1 cellular context compared by ENCODE assay signal in genomic region chr16:69465083-69465721, GRCh38.
TF ChIP-seq lines count a peak whose summit lies in the region.

No MANE protein-coding gene starts in this region.

TF ChIP-seq in HepG2, 621 proteins besides CTCF, POLR2A, EP300 and RAD21 (continued from another document and continues in another):
- TF ChIP-seq, protein P1, sequence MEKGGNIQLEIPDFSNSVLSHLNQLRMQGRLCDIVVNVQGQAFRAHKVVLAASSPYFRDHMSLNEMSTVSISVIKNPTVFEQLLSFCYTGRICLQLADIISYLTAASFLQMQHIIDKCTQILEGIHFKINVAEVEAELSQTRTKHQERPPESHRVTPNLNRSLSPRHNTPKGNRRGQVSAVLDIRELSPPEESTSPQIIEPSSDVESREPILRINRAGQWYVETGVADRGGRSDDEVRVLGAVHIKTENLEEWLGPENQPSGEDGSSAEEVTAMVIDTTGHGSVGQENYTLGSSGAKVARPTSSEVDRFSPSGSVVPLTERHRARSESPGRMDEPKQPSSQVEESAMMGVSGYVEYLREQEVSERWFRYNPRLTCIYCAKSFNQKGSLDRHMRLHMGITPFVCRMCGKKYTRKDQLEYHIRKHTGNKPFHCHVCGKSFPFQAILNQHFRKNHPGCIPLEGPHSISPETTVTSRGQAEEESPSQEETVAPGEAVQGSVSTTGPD (CRISPR knock-in tag; IDR thresholded peaks at IDR 0.05), result no peak
- TF ChIP-seq TBX2 (CRISPR knock-in tag; IDR thresholded peaks at IDR 0.05; ENCODE audit: borderline replicate concordance), result peak; percentile 37; the same call in 1 of the 2 replicates
- no peak for TF ChIP-seq ZNF788 (CRISPR knock-in tag; IDR thresholded peaks at IDR 0.05; ENCODE audit: borderline replicate concordance)
- no peak for TF ChIP-seq HMGA1 (CRISPR knock-in tag; conservative IDR thresholded peaks at IDR 0.05)
- no peak for TF ChIP-seq ZNF547 (CRISPR knock-in tag; IDR thresholded peaks at IDR 0.05)
- TF ChIP-seq, protein P2, sequence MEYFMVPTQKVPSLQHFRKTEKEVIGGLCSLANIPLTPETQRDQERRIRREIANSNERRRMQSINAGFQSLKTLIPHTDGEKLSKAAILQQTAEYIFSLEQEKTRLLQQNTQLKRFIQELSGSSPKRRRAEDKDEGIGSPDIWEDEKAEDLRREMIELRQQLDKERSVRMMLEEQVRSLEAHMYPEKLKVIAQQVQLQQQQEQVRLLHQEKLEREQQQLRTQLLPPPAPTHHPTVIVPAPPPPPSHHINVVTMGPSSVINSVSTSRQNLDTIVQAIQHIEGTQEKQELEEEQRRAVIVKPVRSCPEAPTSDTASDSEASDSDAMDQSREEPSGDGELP (IDR thresholded peaks at IDR 0.05; ENCODE audit: borderline replicate concordance, low read depth), result peak; percentile 28; the same call in 1 of the 2 replicates
- no peak for TF ChIP-seq DPF2 (CRISPR knock-in tag; IDR thresholded peaks at IDR 0.05; ENCODE audit: borderline replicate concordance, low read depth)
- TF ChIP-seq ELF4 (CRISPR knock-in tag; IDR thresholded peaks at IDR 0.05; ENCODE audit: borderline replicate concordance), result no peak
- 0 out of 2 replicates have a peak, but pooled peaks have one; percentile 28 for TF ChIP-seq ARNT2 (CRISPR knock-in tag; IDR thresholded peaks at IDR 0.05; ENCODE audit: low read depth)
- TF ChIP-seq CBX1 (IDR thresholded peaks at IDR 0.05; ENCODE audit: low read depth), result no peak
- no peak for TF ChIP-seq FIP1L1 (IDR thresholded peaks at IDR 0.05; ENCODE audit: borderline replicate concordance, insufficient read depth, low read depth, low read length)
- TF ChIP-seq AKAP8 (CRISPR knock-in tag; IDR thresholded peaks at IDR 0.05), result no peak
- no peak for TF ChIP-seq ATRX (CRISPR knock-in tag; IDR thresholded peaks at IDR 0.05; ENCODE audit: borderline replicate concordance)
- TF ChIP-seq ZNF570 (CRISPR knock-in tag; IDR thresholded peaks at IDR 0.05; ENCODE audit: borderline replicate concordance), result no peak
- no peak for TF ChIP-seq ZFP1 (CRISPR knock-in tag; IDR thresholded peaks at IDR 0.05)
- TF ChIP-seq, protein P3, sequence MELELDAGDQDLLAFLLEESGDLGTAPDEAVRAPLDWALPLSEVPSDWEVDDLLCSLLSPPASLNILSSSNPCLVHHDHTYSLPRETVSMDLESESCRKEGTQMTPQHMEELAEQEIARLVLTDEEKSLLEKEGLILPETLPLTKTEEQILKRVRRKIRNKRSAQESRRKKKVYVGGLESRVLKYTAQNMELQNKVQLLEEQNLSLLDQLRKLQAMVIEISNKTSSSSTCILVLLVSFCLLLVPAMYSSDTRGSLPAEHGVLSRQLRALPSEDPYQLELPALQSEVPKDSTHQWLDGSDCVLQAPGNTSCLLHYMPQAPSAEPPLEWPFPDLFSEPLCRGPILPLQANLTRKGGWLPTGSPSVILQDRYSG (CRISPR knock-in tag; IDR thresholded peaks at IDR 0.05), result no peak
- TF ChIP-seq FOXA1 (IDR thresholded peaks at IDR 0.05), result no peak
- TF ChIP-seq FOXA1 (CRISPR knock-in tag; IDR thresholded peaks at IDR 0.05), result peak; percentile 60
- TF ChIP-seq KLF9 (CRISPR knock-in tag; IDR thresholded peaks at IDR 0.05; ENCODE audit: low read depth), result 0 out of 2 replicates have a peak, but pooled peaks have one; percentile 29
- TF ChIP-seq ZNF746 (CRISPR knock-in tag; IDR thresholded peaks at IDR 0.05), result no peak
- no peak for TF ChIP-seq YEATS2 (CRISPR knock-in tag; IDR thresholded peaks at IDR 0.05; ENCODE audit: borderline replicate concordance)
- TF ChIP-seq CENPT (CRISPR knock-in tag; IDR thresholded peaks at IDR 0.05; ENCODE audit: low read depth), result no peak
- no peak for TF ChIP-seq CENPBD1 (CRISPR knock-in tag; IDR thresholded peaks at IDR 0.05; ENCODE audit: borderline replicate concordance, low read depth)
- no peak for TF ChIP-seq SKI (IDR thresholded peaks at IDR 0.05; ENCODE audit: partially characterized antibody)
- TF ChIP-seq CBX2 (IDR thresholded peaks at IDR 0.05; ENCODE audit: low read depth, low read length), result no peak
- TF ChIP-seq CBX2 (CRISPR knock-in tag; IDR thresholded peaks at IDR 0.05; ENCODE audit: low read depth), result no peak
- TF ChIP-seq GFI1 (CRISPR knock-in tag; IDR thresholded peaks at IDR 0.05; ENCODE audit: borderline replicate concordance), result no peak
- no peak for TF ChIP-seq ADNP (CRISPR knock-in tag; IDR thresholded peaks at IDR 0.05)
- TF ChIP-seq ARNTL (CRISPR knock-in tag; IDR thresholded peaks at IDR 0.05), result no peak
- no peak for TF ChIP-seq NFKBIZ (CRISPR knock-in tag; IDR thresholded peaks at IDR 0.05)
- TF ChIP-seq, protein P4, sequence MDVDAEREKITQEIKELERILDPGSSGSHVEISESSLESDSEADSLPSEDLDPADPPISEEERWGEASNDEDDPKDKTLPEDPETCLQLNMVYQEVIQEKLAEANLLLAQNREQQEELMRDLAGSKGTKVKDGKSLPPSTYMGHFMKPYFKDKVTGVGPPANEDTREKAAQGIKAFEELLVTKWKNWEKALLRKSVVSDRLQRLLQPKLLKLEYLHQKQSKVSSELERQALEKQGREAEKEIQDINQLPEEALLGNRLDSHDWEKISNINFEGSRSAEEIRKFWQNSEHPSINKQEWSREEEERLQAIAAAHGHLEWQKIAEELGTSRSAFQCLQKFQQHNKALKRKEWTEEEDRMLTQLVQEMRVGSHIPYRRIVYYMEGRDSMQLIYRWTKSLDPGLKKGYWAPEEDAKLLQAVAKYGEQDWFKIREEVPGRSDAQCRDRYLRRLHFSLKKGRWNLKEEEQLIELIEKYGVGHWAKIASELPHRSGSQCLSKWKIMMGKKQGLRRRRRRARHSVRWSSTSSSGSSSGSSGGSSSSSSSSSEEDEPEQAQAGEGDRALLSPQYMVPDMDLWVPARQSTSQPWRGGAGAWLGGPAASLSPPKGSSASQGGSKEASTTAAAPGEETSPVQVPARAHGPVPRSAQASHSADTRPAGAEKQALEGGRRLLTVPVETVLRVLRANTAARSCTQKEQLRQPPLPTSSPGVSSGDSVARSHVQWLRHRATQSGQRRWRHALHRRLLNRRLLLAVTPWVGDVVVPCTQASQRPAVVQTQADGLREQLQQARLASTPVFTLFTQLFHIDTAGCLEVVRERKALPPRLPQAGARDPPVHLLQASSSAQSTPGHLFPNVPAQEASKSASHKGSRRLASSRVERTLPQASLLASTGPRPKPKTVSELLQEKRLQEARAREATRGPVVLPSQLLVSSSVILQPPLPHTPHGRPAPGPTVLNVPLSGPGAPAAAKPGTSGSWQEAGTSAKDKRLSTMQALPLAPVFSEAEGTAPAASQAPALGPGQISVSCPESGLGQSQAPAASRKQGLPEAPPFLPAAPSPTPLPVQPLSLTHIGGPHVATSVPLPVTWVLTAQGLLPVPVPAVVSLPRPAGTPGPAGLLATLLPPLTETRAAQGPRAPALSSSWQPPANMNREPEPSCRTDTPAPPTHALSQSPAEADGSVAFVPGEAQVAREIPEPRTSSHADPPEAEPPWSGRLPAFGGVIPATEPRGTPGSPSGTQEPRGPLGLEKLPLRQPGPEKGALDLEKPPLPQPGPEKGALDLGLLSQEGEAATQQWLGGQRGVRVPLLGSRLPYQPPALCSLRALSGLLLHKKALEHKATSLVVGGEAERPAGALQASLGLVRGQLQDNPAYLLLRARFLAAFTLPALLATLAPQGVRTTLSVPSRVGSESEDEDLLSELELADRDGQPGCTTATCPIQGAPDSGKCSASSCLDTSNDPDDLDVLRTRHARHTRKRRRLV (CRISPR knock-in tag; IDR thresholded peaks at IDR 0.05), result no peak
- TF ChIP-seq, protein P5, sequence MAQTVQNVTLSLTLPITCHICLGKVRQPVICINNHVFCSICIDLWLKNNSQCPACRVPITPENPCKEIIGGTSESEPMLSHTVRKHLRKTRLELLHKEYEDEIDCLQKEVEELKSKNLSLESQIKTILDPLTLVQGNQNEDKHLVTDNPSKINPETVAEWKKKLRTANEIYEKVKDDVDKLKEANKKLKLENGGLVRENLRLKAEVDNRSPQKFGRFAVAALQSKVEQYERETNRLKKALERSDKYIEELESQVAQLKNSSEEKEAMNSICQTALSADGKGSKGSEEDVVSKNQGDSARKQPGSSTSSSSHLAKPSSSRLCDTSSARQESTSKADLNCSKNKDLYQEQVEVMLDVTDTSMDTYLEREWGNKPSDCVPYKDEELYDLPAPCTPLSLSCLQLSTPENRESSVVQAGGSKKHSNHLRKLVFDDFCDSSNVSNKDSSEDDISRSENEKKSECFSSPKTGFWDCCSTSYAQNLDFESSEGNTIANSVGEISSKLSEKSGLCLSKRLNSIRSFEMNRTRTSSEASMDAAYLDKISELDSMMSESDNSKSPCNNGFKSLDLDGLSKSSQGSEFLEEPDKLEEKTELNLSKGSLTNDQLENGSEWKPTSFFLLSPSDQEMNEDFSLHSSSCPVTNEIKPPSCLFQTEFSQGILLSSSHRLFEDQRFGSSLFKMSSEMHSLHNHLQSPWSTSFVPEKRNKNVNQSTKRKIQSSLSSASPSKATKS (CRISPR knock-in tag; IDR thresholded peaks at IDR 0.05), result no peak
- TF ChIP-seq THAP9 (CRISPR knock-in tag; IDR thresholded peaks at IDR 0.05; ENCODE audit: borderline replicate concordance), result no peak
- no peak for TF ChIP-seq ZNF891 (CRISPR knock-in tag; IDR thresholded peaks at IDR 0.05)
- TF ChIP-seq, protein P6, sequence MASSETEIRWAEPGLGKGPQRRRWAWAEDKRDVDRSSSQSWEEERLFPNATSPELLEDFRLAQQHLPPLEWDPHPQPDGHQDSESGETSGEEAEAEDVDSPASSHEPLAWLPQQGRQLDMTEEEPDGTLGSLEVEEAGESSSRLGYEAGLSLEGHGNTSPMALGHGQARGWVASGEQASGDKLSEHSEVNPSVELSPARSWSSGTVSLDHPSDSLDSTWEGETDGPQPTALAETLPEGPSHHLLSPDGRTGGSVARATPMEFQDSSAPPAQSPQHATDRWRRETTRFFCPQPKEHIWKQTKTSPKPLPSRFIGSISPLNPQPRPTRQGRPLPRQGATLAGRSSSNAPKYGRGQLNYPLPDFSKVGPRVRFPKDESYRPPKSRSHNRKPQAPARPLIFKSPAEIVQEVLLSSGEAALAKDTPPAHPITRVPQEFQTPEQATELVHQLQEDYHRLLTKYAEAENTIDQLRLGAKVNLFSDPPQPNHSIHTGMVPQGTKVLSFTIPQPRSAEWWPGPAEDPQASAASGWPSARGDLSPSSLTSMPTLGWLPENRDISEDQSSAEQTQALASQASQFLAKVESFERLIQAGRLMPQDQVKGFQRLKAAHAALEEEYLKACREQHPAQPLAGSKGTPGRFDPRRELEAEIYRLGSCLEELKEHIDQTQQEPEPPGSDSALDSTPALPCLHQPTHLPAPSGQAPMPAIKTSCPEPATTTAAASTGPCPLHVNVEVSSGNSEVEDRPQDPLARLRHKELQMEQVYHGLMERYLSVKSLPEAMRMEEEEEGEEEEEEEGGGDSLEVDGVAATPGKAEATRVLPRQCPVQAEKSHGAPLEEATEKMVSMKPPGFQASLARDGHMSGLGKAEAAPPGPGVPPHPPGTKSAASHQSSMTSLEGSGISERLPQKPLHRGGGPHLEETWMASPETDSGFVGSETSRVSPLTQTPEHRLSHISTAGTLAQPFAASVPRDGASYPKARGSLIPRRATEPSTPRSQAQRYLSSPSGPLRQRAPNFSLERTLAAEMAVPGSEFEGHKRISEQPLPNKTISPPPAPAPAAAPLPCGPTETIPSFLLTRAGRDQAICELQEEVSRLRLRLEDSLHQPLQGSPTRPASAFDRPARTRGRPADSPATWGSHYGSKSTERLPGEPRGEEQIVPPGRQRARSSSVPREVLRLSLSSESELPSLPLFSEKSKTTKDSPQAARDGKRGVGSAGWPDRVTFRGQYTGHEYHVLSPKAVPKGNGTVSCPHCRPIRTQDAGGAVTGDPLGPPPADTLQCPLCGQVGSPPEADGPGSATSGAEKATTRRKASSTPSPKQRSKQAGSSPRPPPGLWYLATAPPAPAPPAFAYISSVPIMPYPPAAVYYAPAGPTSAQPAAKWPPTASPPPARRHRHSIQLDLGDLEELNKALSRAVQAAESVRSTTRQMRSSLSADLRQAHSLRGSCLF (CRISPR knock-in tag; IDR thresholded peaks at IDR 0.05; ENCODE audit: borderline replicate concordance), result no peak
- no peak for TF ChIP-seq MED1 (CRISPR knock-in tag; IDR thresholded peaks at IDR 0.05)
- TF ChIP-seq ZNF672 (CRISPR knock-in tag; IDR thresholded peaks at IDR 0.05), result no peak
- no peak for TF ChIP-seq ZIK1 (CRISPR knock-in tag; IDR thresholded peaks at IDR 0.05; ENCODE audit: borderline replicate concordance, low read depth)
- TF ChIP-seq CENPX (CRISPR knock-in tag; IDR thresholded peaks at IDR 0.05), result no peak
- TF ChIP-seq NFE2L1 (CRISPR knock-in tag; IDR thresholded peaks at IDR 0.05; ENCODE audit: borderline replicate concordance), result no peak
- TF ChIP-seq, protein P7, sequence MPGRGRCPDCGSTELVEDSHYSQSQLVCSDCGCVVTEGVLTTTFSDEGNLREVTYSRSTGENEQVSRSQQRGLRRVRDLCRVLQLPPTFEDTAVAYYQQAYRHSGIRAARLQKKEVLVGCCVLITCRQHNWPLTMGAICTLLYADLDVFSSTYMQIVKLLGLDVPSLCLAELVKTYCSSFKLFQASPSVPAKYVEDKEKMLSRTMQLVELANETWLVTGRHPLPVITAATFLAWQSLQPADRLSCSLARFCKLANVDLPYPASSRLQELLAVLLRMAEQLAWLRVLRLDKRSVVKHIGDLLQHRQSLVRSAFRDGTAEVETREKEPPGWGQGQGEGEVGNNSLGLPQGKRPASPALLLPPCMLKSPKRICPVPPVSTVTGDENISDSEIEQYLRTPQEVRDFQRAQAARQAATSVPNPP (CRISPR knock-in tag; IDR thresholded peaks at IDR 0.05), result no peak
- TF ChIP-seq, protein P8, sequence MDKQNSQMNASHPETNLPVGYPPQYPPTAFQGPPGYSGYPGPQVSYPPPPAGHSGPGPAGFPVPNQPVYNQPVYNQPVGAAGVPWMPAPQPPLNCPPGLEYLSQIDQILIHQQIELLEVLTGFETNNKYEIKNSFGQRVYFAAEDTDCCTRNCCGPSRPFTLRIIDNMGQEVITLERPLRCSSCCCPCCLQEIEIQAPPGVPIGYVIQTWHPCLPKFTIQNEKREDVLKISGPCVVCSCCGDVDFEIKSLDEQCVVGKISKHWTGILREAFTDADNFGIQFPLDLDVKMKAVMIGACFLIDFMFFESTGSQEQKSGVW (CRISPR knock-in tag; IDR thresholded peaks at IDR 0.05; ENCODE audit: borderline replicate concordance), result no peak
- no peak for TF ChIP-seq ZNF24 (IDR thresholded peaks at IDR 0.05)
- no peak for TF ChIP-seq DR1 (CRISPR knock-in tag; IDR thresholded peaks at IDR 0.05)
- no peak for TF ChIP-seq RORA (CRISPR knock-in tag; IDR thresholded peaks at IDR 0.05)
